Comparison of ENCODE assay signal across 20 cellular contexts in genomic region chr10:3882855-3883254, GRCh38.
DNase-seq lines count a peak whose midpoint lies in the region; ATAC-seq, FAIRE-seq and TF ChIP-seq lines count a peak whose summit lies in the region.
"Had no signal": no experiment of that assay in that cellular context is flagged by ENCODE, and none has a peak within 500 bp of the region (broad histone marks: within the 10 kb centered on the region; RNA-seq: fewer than 3 reads in every experiment).

No MANE protein-coding gene starts in this region.

- CTCF ChIA-PET in K562 (lab: Yijun Ruan, JAX; ENCODE audit: low intra/inter-chr PET ratio) = no interaction called here
- CTCF ChIA-PET in SK-N-SH (lab: Yijun Ruan, JAX) = interaction anchor here (1.0 kb wide), 1 partner anchor 685 kb away, joined by 3 read pairs; no protein-coding TSS in a partner anchor

- H3K4me1 ChIP-seq in K562 (replicated peaks in 1 of 2; ENCODE audit: control insufficient read depth in 2 of 2, insufficient read depth in 2 of 2, low read length in 2 of 2) (peaks cover 2 to 7% of the 10 kb centered on the region in 2 experiments; a peak in 4 of 5 replicates), SK-N-SH (ENCODE audit: control insufficient read depth in 1 of 2, insufficient read depth in 2 of 2, low read depth in 1 of 2, low read length in 1 of 2) (peaks cover 15 to 19% of the 10 kb centered on the region in 2 experiments), esophagus squamous epithelium (peaks cover 0 to 24% (median 11%) of the 10 kb centered on the region in 3 donors)

- peaks cover 2% of the 10 kb centered on the region for H3K9me3 Mint-ChIP-seq in stimulated activated effector memory CD8-positive, alpha-beta T cell treated with anti-CD3 and anti-CD28 coated beads, Interleukin-12 subunit alpha, Interleukin-12 subunit beta, amount 100 ng/mL, for 72 hours
- H3K9me3 Mint-ChIP-seq: CD4-positive, alpha-beta T cell had no signal

- TF ChIP-seq CTCF in GM12872 (IDR thresholded peaks at IDR 0.05; ENCODE audit: insufficient read depth, low read depth, low read length) = 0 out of 3 replicates have a peak, but pooled peaks have one; percentile 11
- TF ChIP-seq CTCF in K562 (IDR thresholded peaks at IDR 0.05 in 2 of 3, conservative IDR thresholded peaks at IDR 0.05 in 1 of 3; ENCODE audit: insufficient read depth in 2 of 3, low read depth in 1 of 3, low read length in 3 of 3) = no peak
- no peak for TF ChIP-seq CTCF in SK-N-SH (IDR thresholded peaks at IDR 0.05)
- no peak for TF ChIP-seq CTCF in esophagus squamous epithelium (IDR thresholded peaks at IDR 0.05)

- intact Hi-C loops in K562 (cut with micrococcal nuclease) (no loop called here), esophagus squamous epithelium (cut with DNase I) (no loop called here)

- no peaks in the 10 kb centered on the region for H3K9me1 ChIP-seq in K562 (ENCODE audit: control insufficient read depth, insufficient read depth, low read length)

- no peaks in the 10 kb centered on the region for H3K9me2 ChIP-seq in SK-N-SH

- H3K9ac ChIP-seq in K562 (ENCODE audit: insufficient read depth in 1 of 2, low read depth in 2 of 2, low read length in 2 of 2) (no peak overlapping the region), SK-N-SH (no peak overlapping the region)

- TF ChIP-seq EP300 in K562 (IDR thresholded peaks at IDR 0.05; ENCODE audit: low read length) (no peak), SK-N-SH (IDR thresholded peaks at IDR 0.05; ENCODE audit: borderline replicate concordance in 1 of 2, low read depth in 1 of 2, low read length in 1 of 2) (no peak)

- H3K4me2 ChIP-seq in K562 (ENCODE audit: insufficient read depth, low read length) = no peak overlapping the region
- H3K4me2 ChIP-seq in SK-N-SH = no peak overlapping the region

- H3K27me3 ChIP-seq in K562 (ENCODE audit: control insufficient read depth in 2 of 2, insufficient read depth in 2 of 2, low read length in 2 of 2) (no peaks in the 10 kb centered on the region), SK-N-SH (ENCODE audit: insufficient read depth) (no peaks in the 10 kb centered on the region), esophagus squamous epithelium (no peaks in the 10 kb centered on the region)
- H3K27me3 ChIP-seq: SJCRH30 had no signal

- H3K4me3 Mint-ChIP-seq in stimulated activated effector memory CD8-positive, alpha-beta T cell treated with anti-CD3 and anti-CD28 coated beads, Interleukin-12 subunit alpha, Interleukin-12 subunit beta, amount 100 ng/mL, for 72 hours = no peak overlapping the region
- H3K4me3 Mint-ChIP-seq: CD4-positive, alpha-beta T cell had no signal

- no TSS peak for BruUV-seq in K562 (replicated peaks; lab: Mats Ljungman, UMichigan)

- H3K4me3 ChIP-seq in K562 (no peak overlapping the region), SK-N-SH (ENCODE audit: low read depth in 2 of 2, low read length in 1 of 2) (no peak overlapping the region), esophagus squamous epithelium (no peak overlapping the region)
- H3K4me3 ChIP-seq: SJCRH30 had no signal

- H3K36me3 ChIP-seq in K562 (ENCODE audit: control insufficient read depth, insufficient read depth, low read length) (no peaks in the 10 kb centered on the region), SK-N-SH (replicated peaks in 1 of 2; ENCODE audit: control insufficient read depth in 1 of 2, insufficient read depth in 2 of 2, low read length in 1 of 2) (no peaks in the 10 kb centered on the region), esophagus squamous epithelium (no peaks in the 10 kb centered on the region)
- H3K36me3 ChIP-seq: SJCRH30 had no signal

- peaks cover 6% of the 10 kb centered on the region for H3K36me3 Mint-ChIP-seq in stimulated activated effector memory CD8-positive, alpha-beta T cell treated with anti-CD3 and anti-CD28 coated beads, Interleukin-12 subunit alpha, Interleukin-12 subunit beta, amount 100 ng/mL, for 72 hours

- DNase-seq in K562 (ENCODE audit: extremely low read depth in 1 of 4, low spot score in 3 of 4) = no peak
- DNase-seq in stimulated activated effector memory CD8-positive, alpha-beta T cell treated with anti-CD3 and anti-CD28 coated beads, Interleukin-12 subunit alpha, Interleukin-12 subunit beta, amount 100 ng/mL, for 72 hours (ENCODE audit: low spot score in 2 of 2) = no peak
- DNase-seq in SK-N-SH = no peak
- DNase-seq in esophagus squamous epithelium (lab: John Stamatoyannopoulos, UW) = no peak
- DNase-seq in effector CD8-positive, alpha-beta T cell (lab: John Stamatoyannopoulos, UW) = no peak
- DNase-seq: AML-193; CD4-positive, alpha-beta T cell; H7; Kasumi-1; NCI-H1105 treated with DMSO at 0.1 percent for 48 hours; NCI-H2081; NCI-H524 treated with DMSO at 0.1 percent for 48 hours; NK-92 treated with Interleukin-12 subunit alpha and Interleukin-12 subunit beta, amount 100 ng/mL, for 24 hours; OCI-M1; SJCRH30; SW 1271 had no signal

- H4K20me1 ChIP-seq in K562 (replicated peaks; ENCODE audit: control insufficient read depth, insufficient read depth, low read length) (no peaks in the 10 kb centered on the region), SK-N-SH (ENCODE audit: insufficient read depth) (no peaks in the 10 kb centered on the region)

- H3K9me3 ChIP-seq in K562 (replicated peaks; ENCODE audit: control insufficient read depth, insufficient read depth, low read depth, low read length) (no peaks in the 10 kb centered on the region), SK-N-SH (no peaks in the 10 kb centered on the region), esophagus squamous epithelium (no peaks in the 10 kb centered on the region)
- H3K9me3 ChIP-seq: SJCRH30 had no signal

- H3K27ac ChIP-seq in K562 (ENCODE audit: extremely low read depth, low read depth, low read length) = no peak overlapping the region
- H3K27ac ChIP-seq in SK-N-SH (ENCODE audit: low read depth in 2 of 2, low read length in 1 of 2) = no peak overlapping the region
- no peak overlapping the region for H3K27ac ChIP-seq in esophagus squamous epithelium
- H3K27ac ChIP-seq: RWPE1, SJCRH30 had no signal

- H2AFZ ChIP-seq in K562 (ENCODE audit: low read depth, low read length) (no peak overlapping the region), SK-N-SH (ENCODE audit: low read depth) (no peak overlapping the region)

- H3K79me2 ChIP-seq in K562 (ENCODE audit: control insufficient read depth, insufficient read depth, low read length) = no peaks in the 10 kb centered on the region
- no peaks in the 10 kb centered on the region for H3K79me2 ChIP-seq in SK-N-SH (ENCODE audit: insufficient read depth)

- peak overlapping the region; percentile 49 for H3K27ac Mint-ChIP-seq in stimulated activated effector memory CD8-positive, alpha-beta T cell treated with anti-CD3 and anti-CD28 coated beads, Interleukin-12 subunit alpha, Interleukin-12 subunit beta, amount 100 ng/mL, for 72 hours
- H3K27ac Mint-ChIP-seq: CD4-positive, alpha-beta T cell had no signal

- POLR2A ChIA-PET in K562 (lab: Yijun Ruan, JAX) (interaction anchor here (0.5 to 2.0 kb wide), 2 partner anchors 98 to 326 kb away, joined by 3 to 10 read pairs; partner anchors contain the start of gene KLF6), SK-N-SH (lab: Yijun Ruan, JAX) (interaction anchor here (0.7 kb wide), 1 partner anchor 10 kb away, joined by 3 read pairs; no protein-coding TSS in a partner anchor)

- TF ChIP-seq RAD21 in K562 (CRISPR knock-in tag; conservative IDR thresholded peaks at IDR 0.05 in 1 of 2, IDR thresholded peaks at IDR 0.05 in 1 of 2) = no peak
- no peak for TF ChIP-seq RAD21 in SK-N-SH (IDR thresholded peaks at IDR 0.05; ENCODE audit: low read length)

- peak; percentile 36 for ATAC-seq in HG03175 (IDR thresholded peaks at IDR 0.05; ENCODE audit: unreplicated experiment)
- ATAC-seq in K562 = peak; percentile 53
- ATAC-seq in stimulated activated effector memory CD8-positive, alpha-beta T cell treated with anti-CD3 and anti-CD28 coated beads, Interleukin-12 subunit alpha, Interleukin-12 subunit beta, amount 100 ng/mL, for 72 hours = no peak

- FAIRE-seq in K562 (lab: Jason Lieb, UNC) = no peak
- FAIRE-seq: D721Med had no signal

- peaks cover 42% of the 10 kb centered on the region for H3K4me1 Mint-ChIP-seq in stimulated activated effector memory CD8-positive, alpha-beta T cell treated with anti-CD3 and anti-CD28 coated beads, Interleukin-12 subunit alpha, Interleukin-12 subunit beta, amount 100 ng/mL, for 72 hours

- in situ Hi-C loops in K562 (cut with MboI) = no loop called here

- 48% methylated on average over 4 of the region's 4 CpGs for WGBS in K562 (ENCODE audit: insufficient coverage, low coverage, missing lambda C conversion rate)
- WGBS in SK-N-SH (ENCODE audit: low lambda C conversion rate) = 87% methylated on average over 3 of the region's 4 CpGs
- 90 to 96% methylated on average over 4 of the region's 4 CpGs for WGBS in esophagus squamous epithelium, 2 donors

- TF ChIP-seq POLR2A in K562 (conservative IDR thresholded peaks at IDR 0.05) (no peak), esophagus squamous epithelium (IDR thresholded peaks at IDR 0.05) (no peak)

- H3F3A ChIP-seq in SK-N-SH (replicated peaks; ENCODE audit: insufficient read depth) = peaks cover 26% of the 10 kb centered on the region

TF ChIP-seq in K562, 482 proteins besides CTCF, POLR2A, EP300 and RAD21 (continues in another document):
- TF ChIP-seq ZNF347 (CRISPR knock-in tag; IDR thresholded peaks at IDR 0.05; ENCODE audit: low read depth) (no peak), FOXK2 (conservative IDR thresholded peaks at IDR 0.05 in 1 of 2, IDR thresholded peaks at IDR 0.05 in 1 of 2; ENCODE audit: low read depth in 2 of 2) (no peak), HDAC8 (tag; IDR thresholded peaks at IDR 0.05) (no peak), GTF2F1 (IDR thresholded peaks at IDR 0.05; ENCODE audit: low read depth, low read length) (no peak), TRIM24 (IDR thresholded peaks at IDR 0.05) (no peak), ATF1 (CRISPR knock-in tag; IDR thresholded peaks at IDR 0.05) (no peak), ATF1 (tag; IDR thresholded peaks at IDR 0.05) (no peak), HDAC2 (IDR thresholded peaks at IDR 0.05) (no peak), POLR2H (tag; IDR thresholded peaks at IDR 0.05; ENCODE audit: low read depth) (no peak), SIN3A (IDR thresholded peaks at IDR 0.05; ENCODE audit: borderline replicate concordance in 2 of 2, control insufficient read depth in 1 of 2, low read depth in 2 of 2, low read length in 2 of 2) (no peak)

TF ChIP-seq in SK-N-SH, 30 proteins besides CTCF, POLR2A, EP300 and RAD21 (continues in another document):
- no peak for TF ChIP-seq FOXJ3 (CRISPR knock-in tag; IDR thresholded peaks at IDR 0.05)
